8 cellular contexts compared by ENCODE assay signal in the genomic region with DNA sequence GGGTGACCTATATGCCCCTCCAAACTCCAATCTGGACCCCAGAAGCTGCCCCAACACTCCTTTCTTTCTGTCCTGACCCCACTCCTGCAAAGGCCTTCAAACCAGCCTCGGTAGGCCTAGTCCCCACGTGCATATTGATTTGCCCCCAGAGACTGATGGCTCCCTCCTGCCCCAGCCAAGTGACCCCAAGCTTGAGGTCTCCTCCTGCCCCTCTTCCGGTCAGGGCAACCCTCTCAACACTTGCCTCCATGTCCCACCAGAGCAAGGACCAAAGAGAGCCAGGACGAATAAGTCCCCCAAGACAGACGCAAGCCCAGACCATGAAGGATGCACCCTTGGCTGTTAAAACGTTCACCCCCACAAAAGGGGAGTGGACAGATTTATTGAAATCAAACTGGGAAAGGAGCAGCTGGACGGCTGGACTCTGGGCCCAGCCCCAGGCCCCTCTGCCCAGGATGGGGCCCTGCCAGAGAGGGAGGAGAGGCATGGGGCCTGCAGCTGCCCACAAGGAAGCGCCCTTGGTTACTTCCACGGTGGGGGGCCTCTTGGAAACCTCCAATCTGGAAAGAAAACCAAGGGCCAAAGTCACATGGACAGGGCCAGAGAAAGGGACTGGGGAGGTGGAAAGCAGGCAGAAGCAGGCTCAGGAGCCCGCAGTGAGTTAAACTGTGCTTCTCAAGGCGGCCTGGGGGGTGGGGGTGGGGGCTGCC. TPM values are rescaled to one million over a fixed set of nuclear protein-coding genes. Genes with fewer than 3 reads are reported as not detected.
DNase-seq lines count a peak whose midpoint lies in the region; ATAC-seq and TF ChIP-seq lines count a peak whose summit lies in the region.
"Had no signal": no experiment of that assay in that cellular context is flagged by ENCODE, and none has a peak within 500 bp of the region (broad histone marks: within the 10 kb centered on the region; RNA-seq: fewer than 3 reads in every experiment).

No MANE protein-coding gene starts in this region.

- H3K36me3 ChIP-seq in DOHH2 (ENCODE audit: control insufficient read depth, low read length), result peaks cover 21% of the 10 kb centered on the region
- peaks cover 7% of the 10 kb centered on the region for H3K36me3 ChIP-seq in upper lobe of right lung

- peaks cover 45% of the 10 kb centered on the region for H3K4me1 Mint-ChIP-seq in activated naive CD8-positive, alpha-beta T cell treated with anti-CD3 and anti-CD28 coated beads, Interleukin-2, amount 50 U/mL, for 24 hours
- H3K4me1 Mint-ChIP-seq in nephron, result peaks cover 44% of the 10 kb centered on the region
- peaks cover 19% of the 10 kb centered on the region for H3K4me1 Mint-ChIP-seq in progenitor cell of endocrine pancreas (ENCODE audit: low read depth)

- peak overlapping the region; percentile 22; the same call in 1 of the 2 replicates for H3K4me2 ChIP-seq in DOHH2 (ENCODE audit: low read length)

- no peaks in the 10 kb centered on the region for H3K9me3 Mint-ChIP-seq in activated naive CD8-positive, alpha-beta T cell treated with anti-CD3 and anti-CD28 coated beads, Interleukin-2, amount 50 U/mL, for 24 hours
- H3K9me3 Mint-ChIP-seq in nephron (no peaks in the 10 kb centered on the region), progenitor cell of endocrine pancreas (ENCODE audit: low read depth) (no peaks in the 10 kb centered on the region)

- peaks cover 9% of the 10 kb centered on the region; the same call in 1 of the 2 replicates for H4K20me1 ChIP-seq in DOHH2 (ENCODE audit: control insufficient read depth, insufficient read depth, low read depth, low read length)

- H3K9me3 ChIP-seq in DOHH2 (ENCODE audit: control insufficient read depth, insufficient read depth, low read length) (no peaks in the 10 kb centered on the region), upper lobe of right lung (no peaks in the 10 kb centered on the region)
- H3K9me3 ChIP-seq: SJSA1 had no signal

- no peak for ATAC-seq in activated naive CD8-positive, alpha-beta T cell treated with anti-CD3 and anti-CD28 coated beads, Interleukin-2, amount 50 U/mL, for 24 hours
- ATAC-seq in upper lobe of right lung (no peak), HG03097 (IDR thresholded peaks at IDR 0.05; ENCODE audit: low FRiP score, unreplicated experiment) (no peak)

- peaks cover 7% of the 10 kb centered on the region; the same call in 1 of the 2 replicates for H3F3A ChIP-seq in DOHH2 (ENCODE audit: control insufficient read depth, insufficient read depth)

- intact Hi-C loops in upper lobe of right lung (cut with DNase I), result no loop called here

- H3K4me3 ChIP-seq in DOHH2 (ENCODE audit: low read length), result no peak overlapping the region
- no peak overlapping the region for H3K4me3 ChIP-seq in upper lobe of right lung

- no peak for DNase-seq in activated naive CD8-positive, alpha-beta T cell treated with anti-CD3 and anti-CD28 coated beads, Interleukin-2, amount 50 U/mL, for 24 hours
- no peak for DNase-seq in upper lobe of right lung
- no peak for DNase-seq in progenitor cell of endocrine pancreas (ENCODE audit: low spot score, unreplicated experiment)
- DNase-seq: NCI-H2081 treated with DMSO at 0.1 percent for 48 hours had no signal

- H3K9me2 ChIP-seq in DOHH2 (replicated peaks; ENCODE audit: control insufficient read depth, low read length), result no peaks in the 10 kb centered on the region

- H3K27me3 ChIP-seq in DOHH2 (ENCODE audit: control insufficient read depth, low read length) (peaks cover 11% of the 10 kb centered on the region), upper lobe of right lung (no peaks in the 10 kb centered on the region)

- H3K79me2 ChIP-seq in DOHH2 (ENCODE audit: control insufficient read depth, low read length), result peaks cover 40% of the 10 kb centered on the region

- peak overlapping the region; percentile 48 for H3K27ac Mint-ChIP-seq in activated naive CD8-positive, alpha-beta T cell treated with anti-CD3 and anti-CD28 coated beads, Interleukin-2, amount 50 U/mL, for 24 hours
- H3K27ac Mint-ChIP-seq in nephron, result peak overlapping the region in 1 of 3 experiments; percentile 46
- H3K27ac Mint-ChIP-seq in progenitor cell of endocrine pancreas, result no peak overlapping the region

- no peak overlapping the region for H3K4me3 Mint-ChIP-seq in activated naive CD8-positive, alpha-beta T cell treated with anti-CD3 and anti-CD28 coated beads, Interleukin-2, amount 50 U/mL, for 24 hours
- H3K4me3 Mint-ChIP-seq in nephron (peak overlapping the region; percentile 59 to 77 (median 60)), progenitor cell of endocrine pancreas (ENCODE audit: low read depth) (no peak overlapping the region)

- no peak for TF ChIP-seq CTCF in DOHH2 (IDR thresholded peaks at IDR 0.05; ENCODE audit: low read depth, low read length, poor library complexity, severe bottlenecking)
- no peak for TF ChIP-seq CTCF in nephron (IDR thresholded peaks at IDR 0.05; ENCODE audit: unreplicated experiment in 3 of 3)
- TF ChIP-seq CTCF in upper lobe of right lung (IDR thresholded peaks at IDR 0.05), result no peak
- TF ChIP-seq CTCF in progenitor cell of endocrine pancreas (IDR thresholded peaks at IDR 0.05; ENCODE audit: unreplicated experiment), result no peak

- peaks cover 60% of the 10 kb centered on the region for H3K4me1 ChIP-seq in DOHH2 (ENCODE audit: control insufficient read depth, low read length)
- peaks cover 28% of the 10 kb centered on the region for H3K4me1 ChIP-seq in upper lobe of right lung

- H3K27ac ChIP-seq in DOHH2 (ENCODE audit: low read depth, low read length) (no peak overlapping the region), upper lobe of right lung (no peak overlapping the region)
- H3K27ac ChIP-seq: SJSA1 had no signal

- H3K36me3 Mint-ChIP-seq in activated naive CD8-positive, alpha-beta T cell treated with anti-CD3 and anti-CD28 coated beads, Interleukin-2, amount 50 U/mL, for 24 hours (ENCODE audit: low read depth), result peaks cover 5% of the 10 kb centered on the region
- H3K36me3 Mint-ChIP-seq in nephron (ENCODE audit: low read depth), result peaks cover 4% of the 10 kb centered on the region
- peaks cover 4% of the 10 kb centered on the region for H3K36me3 Mint-ChIP-seq in progenitor cell of endocrine pancreas (ENCODE audit: insufficient read depth)

- peaks cover 10% of the 10 kb centered on the region for H3K27me3 Mint-ChIP-seq in activated naive CD8-positive, alpha-beta T cell treated with anti-CD3 and anti-CD28 coated beads, Interleukin-2, amount 50 U/mL, for 24 hours
- H3K27me3 Mint-ChIP-seq in nephron (ENCODE audit: low read depth), result peaks cover 20% of the 10 kb centered on the region
- peaks cover 15% of the 10 kb centered on the region for H3K27me3 Mint-ChIP-seq in progenitor cell of endocrine pancreas

RNA-seq across cellular contexts. Expression of gene SPEF1, which starts 2.4 kb away (rescaled TPM):
- total RNA-seq in upper lobe of right lung, result 0.46 TPM
- 1.7 and 1.9 TPM in 2 replicates for total RNA-seq in progenitor cell of endocrine pancreas
- total RNA-seq: SJSA1 had no signal

RNA-seq across cellular contexts. Expression of gene CENPB, which starts 2.9 kb away (rescaled TPM):
- total RNA-seq in upper lobe of right lung, result 94.6 TPM
- 49.6 and 53.8 TPM in 2 replicates for total RNA-seq in progenitor cell of endocrine pancreas

RNA-seq across cellular contexts. Expression of gene CDC25B, which starts 12.4 kb away (rescaled TPM):
- total RNA-seq in upper lobe of right lung (136 TPM), progenitor cell of endocrine pancreas (36.7 and 37.6 TPM in 2 replicates)

RNA-seq across cellular contexts. Expression of gene ADISSP, which starts 16.1 kb away (rescaled TPM):
- total RNA-seq in upper lobe of right lung (23.3 TPM), progenitor cell of endocrine pancreas (18.9 and 20.2 TPM in 2 replicates)

RNA-seq across cellular contexts. Expression of gene AP5S1, which starts 36.7 kb away (rescaled TPM):
- total RNA-seq in upper lobe of right lung (13.1 TPM), progenitor cell of endocrine pancreas (12.3 and 13.2 TPM in 2 replicates)

Comparison
In these comparisons a context has a peak if more than half of its experiments do, and no peak if none do; other contexts are left out.
1. H3K4me3 Mint-ChIP-seq: peak in nephron (3 of 3); none in activated naive CD8-positive, alpha-beta T cell treated with anti-CD3 and anti-CD28 coated beads, Interleukin-2, amount 50 U/mL, for 24 hours (single experiment) and progenitor cell of endocrine pancreas (single experiment).